8 cellular contexts compared by ENCODE assay signal in the genomic region with DNA sequence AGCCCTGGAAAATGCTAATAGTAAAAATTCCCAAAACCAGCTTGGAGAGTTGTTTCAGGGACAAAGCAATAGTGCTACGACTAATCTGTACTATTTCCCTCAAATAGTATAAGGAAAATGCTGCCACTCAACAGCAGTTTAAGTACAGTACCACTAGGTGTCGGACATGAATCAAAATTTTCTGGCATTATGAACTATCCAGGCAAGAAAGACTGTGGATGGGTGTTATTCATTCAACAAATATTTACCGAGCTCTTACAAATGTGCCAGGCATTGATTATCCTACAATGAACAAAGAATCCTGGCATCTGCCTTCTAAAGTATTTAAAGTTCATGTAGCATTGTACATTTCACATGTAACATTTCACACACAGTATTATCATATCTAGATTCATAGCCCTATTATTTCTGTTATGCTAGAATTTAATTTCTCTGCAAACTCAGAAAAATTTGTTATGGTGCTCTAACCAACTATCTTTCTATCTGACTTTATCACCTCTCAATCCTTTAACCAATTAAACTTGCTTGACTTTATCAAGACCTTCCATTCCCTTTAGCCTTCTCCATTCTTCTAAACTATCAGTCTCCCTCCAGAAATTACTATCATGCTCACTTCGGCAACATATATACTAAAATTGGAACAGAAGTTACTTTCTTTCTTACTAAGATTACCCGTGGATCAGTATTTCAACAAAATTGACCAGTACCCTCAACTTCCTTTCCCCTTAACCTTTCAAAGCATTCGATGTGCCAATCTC.
DNase-seq lines count a peak whose midpoint lies in the region; ATAC-seq and TF ChIP-seq lines count a peak whose summit lies in the region.

No MANE protein-coding gene starts in this region.

- H3K27ac ChIP-seq in neural progenitor cell: no peak overlapping the region

- ATAC-seq in GM18511 (IDR thresholded peaks at IDR 0.05; ENCODE audit: unreplicated experiment): peak; percentile 82
- peak; percentile 81 for ATAC-seq in HG02884 (IDR thresholded peaks at IDR 0.05; ENCODE audit: unreplicated experiment)
- ATAC-seq in T-helper 17 cell: peak; percentile 87

- TF ChIP-seq CTCF in BJ (IDR thresholded peaks at IDR 0.05; ENCODE audit: insufficient read depth, low read depth, low read length): peak; percentile 71
- TF ChIP-seq CTCF in fibroblast of mammary gland (conservative IDR thresholded peaks at IDR 0.05; ENCODE audit: control insufficient read depth, insufficient read depth, low read depth, low read length): peak; percentile 80
- TF ChIP-seq CTCF in neural progenitor cell (IDR thresholded peaks at IDR 0.05): peak; percentile 62

- no peaks in the 10 kb centered on the region for H3K9me3 Mint-ChIP-seq in neural progenitor cell

- no peak overlapping the region for H3K27ac Mint-ChIP-seq in T-helper 17 cell
- H3K27ac Mint-ChIP-seq in neural progenitor cell: no peak overlapping the region

- H3K27me3 Mint-ChIP-seq in T-helper 17 cell (no peaks in the 10 kb centered on the region), neural progenitor cell (ENCODE audit: insufficient read depth, low read depth) (no peaks in the 10 kb centered on the region)

- no peak for DNase-seq in BJ (ENCODE audit: low read depth)
- peak; percentile 34 to 75 (median 38) for DNase-seq in NCI-H1417 (lab: John Stamatoyannopoulos, UW)
- no peak for DNase-seq in T-helper 17 cell
- peak; percentile 89 for DNase-seq in fibroblast of mammary gland (ENCODE audit: low read depth)
- DNase-seq in neural progenitor cell (ENCODE audit: low spot score): peak; percentile 16
- DNase-seq in NK-92 treated with Interleukin-12 subunit alpha and Interleukin-12 subunit beta, amount 100 ng/mL, for 24 hours (lab: John Stamatoyannopoulos, UW): no peak

- no peaks in the 10 kb centered on the region for H4K20me1 ChIP-seq in neural progenitor cell (ENCODE audit: low read depth)

- H3F3A ChIP-seq in neural progenitor cell (ENCODE audit: low read depth): no peaks in the 10 kb centered on the region

- H3K36me3 ChIP-seq in BJ (ENCODE audit: control insufficient read depth, insufficient read depth, low read length): no peaks in the 10 kb centered on the region
- H3K36me3 ChIP-seq in neural progenitor cell: no peaks in the 10 kb centered on the region

- no peaks in the 10 kb centered on the region for H3K36me3 Mint-ChIP-seq in T-helper 17 cell (ENCODE audit: low read depth)
- peaks cover 1% of the 10 kb centered on the region for H3K36me3 Mint-ChIP-seq in neural progenitor cell

- no peak overlapping the region for H2AFZ ChIP-seq in neural progenitor cell (replicated peaks)

- POLR2A ChIA-PET in BJ (lab: Charles Lee): interaction anchor here (0.8 kb wide), 1 partner anchor 80 kb away, joined by 4 read pairs; a partner anchor contains a TSS

- no peak overlapping the region for H3K4me2 ChIP-seq in neural progenitor cell

- H3K4me1 Mint-ChIP-seq in T-helper 17 cell (no peaks in the 10 kb centered on the region), neural progenitor cell (no peaks in the 10 kb centered on the region)

- no peaks in the 10 kb centered on the region for H3K4me1 ChIP-seq in neural progenitor cell

- H3K79me2 ChIP-seq in neural progenitor cell (ENCODE audit: low read depth): no peaks in the 10 kb centered on the region

- H3K9ac ChIP-seq in neural progenitor cell: no peak overlapping the region

- CTCF ChIA-PET in BJ (lab: Yijun Ruan, JAX): interaction anchor here (0.6 to 2.1 kb wide), 22 partner anchors 10 to 439 kb away, joined by 3 to 9 read pairs (median 3); a partner anchor contains a TSS

- H3K4me3 ChIP-seq in BJ (ENCODE audit: low read depth, low read length) (no peak overlapping the region), fibroblast of mammary gland (ENCODE audit: control insufficient read depth, low read depth, low read length) (no peak overlapping the region), neural progenitor cell (no peak overlapping the region)

- H3K27me3 ChIP-seq in BJ (ENCODE audit: control insufficient read depth, insufficient read depth, low read length) (no peaks in the 10 kb centered on the region), neural progenitor cell (no peaks in the 10 kb centered on the region)

- H3K4me3 Mint-ChIP-seq in T-helper 17 cell (no peak overlapping the region), neural progenitor cell (no peak overlapping the region)

- H3K9me3 ChIP-seq in T-helper 17 cell (ENCODE audit: control insufficient read depth, low read length, poor library complexity, severe bottlenecking) (no peaks in the 10 kb centered on the region), neural progenitor cell (ENCODE audit: low read depth) (no peaks in the 10 kb centered on the region)

Comparison
In these comparisons a context has a peak if more than half of its experiments do, and no peak if none do; other contexts are left out.
1. DNase-seq: peak in NCI-H1417 (3 of 3), fibroblast of mammary gland (single experiment) and neural progenitor cell (single experiment); none in BJ (single experiment), T-helper 17 cell (0 of 3) and NK-92 treated with Interleukin-12 subunit alpha and Interleukin-12 subunit beta, amount 100 ng/mL, for 24 hours (single experiment).
2. Peak in every context shown above with its lines, with median percentiles within 50 percentile points of each other: CTCF ChIP-seq and ATAC-seq.